ENCODE assay signal across 8 cellular contexts in the genomic region with DNA sequence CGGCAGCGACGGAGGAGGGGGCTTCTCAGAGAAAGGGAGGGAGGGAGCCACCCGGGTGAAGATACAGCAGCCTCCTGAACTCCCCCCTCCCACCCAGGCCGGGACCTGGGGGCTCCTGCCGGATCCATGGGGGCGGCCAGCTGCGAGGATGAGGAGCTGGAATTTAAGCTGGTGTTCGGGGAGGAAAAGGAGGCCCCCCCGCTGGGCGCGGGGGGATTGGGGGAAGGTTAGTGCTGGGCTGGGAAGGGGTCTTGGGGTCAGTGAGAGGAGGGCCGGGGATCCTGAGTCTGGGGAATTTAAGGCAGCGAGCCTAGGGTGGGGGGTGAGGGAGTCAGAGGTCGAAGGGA. TPM values are rescaled to one million over a fixed set of nuclear protein-coding genes. Genes with fewer than 3 reads are reported as not detected.
DNase-seq lines count a peak whose midpoint lies in the region; ATAC-seq, FAIRE-seq and TF ChIP-seq lines count a peak whose summit lies in the region.

No MANE protein-coding gene starts in this region.

- H3K4me3 Mint-ChIP-seq in activated CD4-positive, alpha-beta T cell treated with anti-CD3 and anti-CD28 coated beads for 36 hours: peak overlapping the region; percentile 23

- peak overlapping the region; percentile 79 for H2AFZ ChIP-seq in K562 (ENCODE audit: low read depth, low read length)

- no peaks in the 10 kb centered on the region for H3K36me3 Mint-ChIP-seq in activated CD4-positive, alpha-beta T cell treated with anti-CD3 and anti-CD28 coated beads for 36 hours (ENCODE audit: low read depth)

- peak overlapping the region; percentile 41 to 71; a peak in 2 of 4 replicates for H3K9ac ChIP-seq in K562 (ENCODE audit: insufficient read depth in 1 of 2, low read depth in 2 of 2, low read length in 2 of 2)

- peaks cover 28% of the 10 kb centered on the region for H3K4me1 Mint-ChIP-seq in activated CD4-positive, alpha-beta T cell treated with anti-CD3 and anti-CD28 coated beads for 36 hours

- H3K27ac Mint-ChIP-seq in activated CD4-positive, alpha-beta T cell treated with anti-CD3 and anti-CD28 coated beads for 36 hours: no peak overlapping the region

- CTCF ChIA-PET in activated CD4-positive, alpha-beta T cell treated with anti-CD3 and anti-CD28 coated beads for 36 hours (lab: Charles Lee): interaction anchor here (0.6 kb wide), 1 partner anchor 17 kb away, joined by 3 read pairs; no protein-coding TSS in a partner anchor
- CTCF ChIA-PET in K562 (lab: Yijun Ruan, JAX; ENCODE audit: low intra/inter-chr PET ratio): no interaction called here

- no peak overlapping the region for H3K27ac ChIP-seq in K562 (ENCODE audit: extremely low read depth, low read depth, low read length)
- H3K27ac ChIP-seq in lower lobe of right lung: peak overlapping the region; percentile 75
- peak overlapping the region; percentile 84 to 95 (median 94) for H3K27ac ChIP-seq in thyroid gland

- H3K9me1 ChIP-seq in K562 (ENCODE audit: control insufficient read depth, insufficient read depth, low read length): no peaks in the 10 kb centered on the region

- 0% methylated on average over 1 of the region's 15 CpGs for WGBS in K562 (ENCODE audit: insufficient coverage, low coverage, missing lambda C conversion rate)
- 1% methylated on average over 13 to 14 of the region's 15 CpGs for WGBS in thyroid gland, 2 donors

- ATAC-seq in activated CD4-positive, alpha-beta T cell treated with anti-CD3 and anti-CD28 coated beads for 36 hours: no peak
- ATAC-seq in K562 (no peak), lower lobe of right lung (no peak), GM21825 (IDR thresholded peaks at IDR 0.05; ENCODE audit: unreplicated experiment) (no peak)

- no peaks in the 10 kb centered on the region for H3K9me3 ChIP-seq in K562 (replicated peaks; ENCODE audit: control insufficient read depth, insufficient read depth, low read depth, low read length)
- no peaks in the 10 kb centered on the region for H3K9me3 ChIP-seq in lower lobe of right lung
- H3K9me3 ChIP-seq in thyroid gland: no peaks in the 10 kb centered on the region

- H3K4me3 ChIP-seq in K562 (peak overlapping the region; percentile 32), lower lobe of right lung (peak overlapping the region; percentile 54), thyroid gland (replicated peaks in 1 of 3) (peak overlapping the region in 2 of 3 donors; percentile 80 to 91)

- H3K9me3 Mint-ChIP-seq in activated CD4-positive, alpha-beta T cell treated with anti-CD3 and anti-CD28 coated beads for 36 hours (ENCODE audit: low read depth): no peaks in the 10 kb centered on the region

- TF ChIP-seq POLR2A in K562 (conservative IDR thresholded peaks at IDR 0.05) (no peak), thyroid gland (IDR thresholded peaks at IDR 0.05) (no peak)

- H3K27me3 ChIP-seq in K562 (ENCODE audit: control insufficient read depth in 2 of 2, insufficient read depth in 2 of 2, low read length in 2 of 2) (no peaks in the 10 kb centered on the region), lower lobe of right lung (ENCODE audit: low read depth) (peaks cover 17% of the 10 kb centered on the region), thyroid gland (no peaks in the 10 kb centered on the region)

- H3K4me2 ChIP-seq in K562 (ENCODE audit: insufficient read depth, low read length): peak overlapping the region; percentile 21

- no peak for TF ChIP-seq RAD21 in K562 (CRISPR knock-in tag; conservative IDR thresholded peaks at IDR 0.05 in 1 of 2, IDR thresholded peaks at IDR 0.05 in 1 of 2)

- POLR2A ChIA-PET in activated CD4-positive, alpha-beta T cell treated with anti-CD3 and anti-CD28 coated beads for 36 hours (lab: Charles Lee): no interaction called here
- POLR2A ChIA-PET in K562 (lab: Yijun Ruan, JAX): no interaction called here

- no peaks in the 10 kb centered on the region for H3K79me2 ChIP-seq in K562 (ENCODE audit: control insufficient read depth, insufficient read depth, low read length)

- no peaks in the 10 kb centered on the region for H4K20me1 ChIP-seq in K562 (replicated peaks; ENCODE audit: control insufficient read depth, insufficient read depth, low read length)

- H3K4me1 ChIP-seq in K562 (replicated peaks in 1 of 2; ENCODE audit: control insufficient read depth in 2 of 2, insufficient read depth in 2 of 2, low read length in 2 of 2) (peaks cover 12 to 49% of the 10 kb centered on the region in 2 experiments; a peak in 4 of 5 replicates), lower lobe of right lung (peaks cover 31% of the 10 kb centered on the region), thyroid gland (peaks cover 17 to 19% of the 10 kb centered on the region in 2 donors)

- no peak for TF ChIP-seq EP300 in K562 (IDR thresholded peaks at IDR 0.05; ENCODE audit: low read length)

- FAIRE-seq in K562 (lab: Jason Lieb, UNC): no peak

- peaks cover 38% of the 10 kb centered on the region for H3K27me3 Mint-ChIP-seq in activated CD4-positive, alpha-beta T cell treated with anti-CD3 and anti-CD28 coated beads for 36 hours

- no TSS peak for BruUV-seq in K562 (replicated peaks; lab: Mats Ljungman, UMichigan)

- in situ Hi-C loops in K562 (cut with MboI): no loop called here

- no peak for DNase-seq in activated CD4-positive, alpha-beta T cell treated with anti-CD3 and anti-CD28 coated beads for 36 hours
- DNase-seq in activated CD4-positive, alpha-beta T cell treated with anti-CD3 and anti-CD28 coated beads for 4 hours: no peak
- no peak for DNase-seq in K562 (ENCODE audit: extremely low read depth in 1 of 4, low spot score in 3 of 4)
- DNase-seq in lower lobe of right lung: no peak
- peak in 1 of 2 donors; percentile 15 for DNase-seq in thyroid gland
- DNase-seq in SIG-M5 treated with dmso at 0.1 percent for 504 hours (lab: John Stamatoyannopoulos, UW; ENCODE audit: unreplicated experiment): no peak
- DNase-seq in NCI-H446 treated with DMSO at 0.1 percent for 48 hours (lab: John Stamatoyannopoulos, UW): no peak

- intact Hi-C loops in activated CD4-positive, alpha-beta T cell treated with anti-CD3 and anti-CD28 coated beads for 36 hours (cut with DNase I, micrococcal nuclease): no loop called here
- intact Hi-C loops in K562 (cut with micrococcal nuclease): loop anchor here (5.0 kb wide), 1 partner anchor 36 kb away; no protein-coding TSS in a partner anchor
- intact Hi-C loops in lower lobe of right lung (cut with DNase I): loop anchor here (10.0 kb wide), 1 partner anchor 47 kb away; no protein-coding TSS in a partner anchor
- intact Hi-C loops in thyroid gland (cut with DNase I): loop anchor here (5.0 kb wide), 1 partner anchor 36 kb away; no protein-coding TSS in a partner anchor

- TF ChIP-seq CTCF in K562 (IDR thresholded peaks at IDR 0.05 in 2 of 3, conservative IDR thresholded peaks at IDR 0.05 in 1 of 3; ENCODE audit: insufficient read depth in 2 of 3, low read depth in 1 of 3, low read length in 3 of 3) (no peak), lower lobe of right lung (IDR thresholded peaks at IDR 0.05) (no peak), thyroid gland (IDR thresholded peaks at IDR 0.05) (no peak)

- H3K36me3 ChIP-seq in K562 (ENCODE audit: control insufficient read depth, insufficient read depth, low read length) (no peaks in the 10 kb centered on the region), lower lobe of right lung (no peaks in the 10 kb centered on the region), thyroid gland (no peaks in the 10 kb centered on the region)

RNA-seq across cellular contexts. Expression of gene NFATC4, which starts 0.2 kb away (rescaled TPM):
- under 1 TPM; 0.11 to 0.30 TPM for total RNA-seq in activated CD4-positive, alpha-beta T cell treated with anti-CD3 and anti-CD28 coated beads for 36 hours
- total RNA-seq in K562 (2011; cell fraction: chromatin; rRNA removed; ENCODE audit: low replicate concordance): 26.5 and 55.3 TPM in 2 replicates
- 25.3 and 27.3 TPM in 2 replicates for total RNA-seq in K562 (2011; cell fraction: nucleolus; rRNA removed)
- total RNA-seq in K562 (2011; cell fraction: nucleoplasm; rRNA removed): 25.2 and 31.9 TPM in 2 replicates
- total RNA-seq in K562 (2014; rRNA removed) (0.54 and 2.4 TPM in 2 replicates), K562 (2014; rRNA removed; fragmentation: Illumina TruSeq; extraction: Trizol) (0.25 and 0.51 TPM in 2 replicates), K562 (2015; rRNA removed; fragmentation: Illumina TruSeq; extraction: Trizol) (0.40 and 0.49 TPM in 2 replicates), K562 (2021) (2.2 and 3.7 TPM in 2 replicates), lower lobe of right lung (37.0 TPM), thyroid gland (10 to 100 TPM; 19.4 to 41.3 (median 38.6) TPM)
- polyA plus RNA-seq in K562 (2011; rRNA removed) (3.8 and 9.9 TPM in 2 replicates), K562 (2014; fragmentation: Illumina TruSeq; extraction: Trizol) (1.0 and 1.1 TPM in 2 replicates), K562 (2014; fragmentation: Nextera tagmentation; extraction: Ambion mirVana) (under 1 TPM in 1 of 2 experiments, not detected in 1; 0.32 TPM), K562 (2014; rRNA removed) (1.9 and 2.5 TPM in 2 replicates)
- polyA plus RNA-seq in K562 (2011; cell fraction: cytosol; rRNA removed): 4.9 and 5.2 TPM in 2 replicates
- polyA plus RNA-seq in K562 (2011; cell fraction: nucleus; rRNA removed): 131 and 146 TPM in 2 replicates
- polyA plus RNA-seq in K562 (2012): 1.1 and 1.8 TPM in 2 replicates
- 2.1 and 2.8 TPM in 2 replicates for polyA minus RNA-seq in K562 (2011; rRNA and poly(A)+ RNA removed)
- 2.1 TPM in 2 replicates for polyA minus RNA-seq in K562 (2011; cell fraction: cytosol; rRNA and poly(A)+ RNA removed)
- polyA minus RNA-seq in K562 (2011; cell fraction: nucleus; rRNA and poly(A)+ RNA removed): 8.3 and 11.6 TPM in 2 replicates

RNA-seq across cellular contexts. Expression of gene RIPK3, which starts 28.4 kb away (rescaled TPM):
- 1 to 10 TPM; 8.9 to 9.4 TPM for total RNA-seq in activated CD4-positive, alpha-beta T cell treated with anti-CD3 and anti-CD28 coated beads for 36 hours
- 1.1 and 1.6 TPM in 2 replicates for total RNA-seq in K562 (2011; cell fraction: chromatin; rRNA removed; ENCODE audit: low replicate concordance)
- total RNA-seq in K562 (2011; cell fraction: nucleolus; rRNA removed): 0.83 and 1.3 TPM in 2 replicates
- total RNA-seq in K562 (2011; cell fraction: nucleoplasm; rRNA removed): 0.84 and 1.5 TPM in 2 replicates
- total RNA-seq in K562 (2014; rRNA removed): 0.27 TPM in 1 of 2 replicates, not detected in the other
- total RNA-seq in K562 (2014; rRNA removed; fragmentation: Illumina TruSeq; extraction: Trizol): 0.29 TPM in 1 of 2 replicates, not detected in the other
- total RNA-seq in K562 (2015; rRNA removed; fragmentation: Illumina TruSeq; extraction: Trizol): 0.23 and 0.43 TPM in 2 replicates
- total RNA-seq in K562 (2021): 0.31 and 0.40 TPM in 2 replicates
- 0.08 and 0.27 TPM in 2 replicates for polyA plus RNA-seq in K562 (2011; rRNA removed)
- 0.16 TPM in 1 of 2 replicates, not detected in the other for polyA plus RNA-seq in K562 (2011; cell fraction: cytosol; rRNA removed)
- 0.66 and 0.82 TPM in 2 replicates for polyA plus RNA-seq in K562 (2011; cell fraction: nucleus; rRNA removed)
- 0.16 and 0.26 TPM in 2 replicates for polyA plus RNA-seq in K562 (2012)
- polyA plus RNA-seq in K562 (2014; fragmentation: Illumina TruSeq; extraction: Trizol): 0.14 TPM in 1 of 2 replicates, not detected in the other
- under 1 TPM in 1 of 2 experiments, not detected in 1; 0.03 TPM for polyA plus RNA-seq in K562 (2014; fragmentation: Nextera tagmentation; extraction: Ambion mirVana)
- 0.61 TPM in 1 of 2 replicates, not detected in the other for polyA plus RNA-seq in K562 (2014; rRNA removed)
- not detected in 2 replicates for polyA minus RNA-seq in K562 (2011; rRNA and poly(A)+ RNA removed)
- polyA minus RNA-seq in K562 (2011; cell fraction: cytosol; rRNA and poly(A)+ RNA removed): not detected in 2 replicates
- 0.44 TPM in 1 of 2 replicates, not detected in the other for polyA minus RNA-seq in K562 (2011; cell fraction: nucleus; rRNA and poly(A)+ RNA removed)
- 27.9 TPM for total RNA-seq in lower lobe of right lung
- 10 to 100 TPM; 12.4 to 21.3 (median 18.4) TPM for total RNA-seq in thyroid gland

RNA-seq across cellular contexts. Expression of gene NYNRIN, which starts 30.6 kb away (rescaled TPM):
- total RNA-seq in activated CD4-positive, alpha-beta T cell treated with anti-CD3 and anti-CD28 coated beads for 36 hours: under 1 TPM; 0.07 to 0.16 TPM
- total RNA-seq in K562 (2011; cell fraction: chromatin; rRNA removed; ENCODE audit: low replicate concordance): 1.0 and 5.0 TPM in 2 replicates
- total RNA-seq in K562 (2011; cell fraction: nucleolus; rRNA removed): 2.6 and 5.3 TPM in 2 replicates
- total RNA-seq in K562 (2011; cell fraction: nucleoplasm; rRNA removed): 2.0 and 2.1 TPM in 2 replicates
- total RNA-seq in K562 (2014; rRNA removed) (0.37 and 0.54 TPM in 2 replicates), K562 (2014; rRNA removed; fragmentation: Illumina TruSeq; extraction: Trizol) (0.22 TPM in 2 replicates), K562 (2015; rRNA removed; fragmentation: Illumina TruSeq; extraction: Trizol) (0.14 and 0.23 TPM in 2 replicates), K562 (2021) (1.2 and 1.9 TPM in 2 replicates), lower lobe of right lung (17.9 TPM), thyroid gland (10 to 100 TPM; 11.7 to 19.9 (median 12.3) TPM)
- polyA plus RNA-seq in K562 (2011; rRNA removed) (1.2 TPM in 2 replicates), K562 (2014; fragmentation: Illumina TruSeq; extraction: Trizol) (0.58 and 0.61 TPM in 2 replicates), K562 (2014; fragmentation: Nextera tagmentation; extraction: Ambion mirVana) (under 1 TPM; 0.04 to 0.06 TPM), K562 (2014; rRNA removed) (0.28 and 0.47 TPM in 2 replicates)
- polyA plus RNA-seq in K562 (2011; cell fraction: cytosol; rRNA removed): 0.78 and 1.7 TPM in 2 replicates
- 2.2 and 4.2 TPM in 2 replicates for polyA plus RNA-seq in K562 (2011; cell fraction: nucleus; rRNA removed)
- polyA plus RNA-seq in K562 (2012): 0.68 and 0.72 TPM in 2 replicates
- polyA minus RNA-seq in K562 (2011; rRNA and poly(A)+ RNA removed): 1.5 and 2.9 TPM in 2 replicates
- 2.5 and 3.9 TPM in 2 replicates for polyA minus RNA-seq in K562 (2011; cell fraction: cytosol; rRNA and poly(A)+ RNA removed)
- 2.6 and 3.5 TPM in 2 replicates for polyA minus RNA-seq in K562 (2011; cell fraction: nucleus; rRNA and poly(A)+ RNA removed)

RNA-seq across cellular contexts. Expression of gene ADCY4, which starts 33.3 kb away (rescaled TPM):
- 1 to 10 TPM; 1.4 to 1.8 TPM for total RNA-seq in activated CD4-positive, alpha-beta T cell treated with anti-CD3 and anti-CD28 coated beads for 36 hours
- total RNA-seq in K562 (2011; cell fraction: chromatin; rRNA removed; ENCODE audit: low replicate concordance): 1.2 and 6.2 TPM in 2 replicates
- 2.2 and 4.5 TPM in 2 replicates for total RNA-seq in K562 (2011; cell fraction: nucleolus; rRNA removed)
- total RNA-seq in K562 (2011; cell fraction: nucleoplasm; rRNA removed): 2.3 and 2.6 TPM in 2 replicates
- 0.09 TPM in 1 of 2 replicates, not detected in the other for total RNA-seq in K562 (2014; rRNA removed)
- 0.18 TPM in 1 of 2 replicates, not detected in the other for total RNA-seq in K562 (2014; rRNA removed; fragmentation: Illumina TruSeq; extraction: Trizol)
- total RNA-seq in K562 (2015; rRNA removed; fragmentation: Illumina TruSeq; extraction: Trizol): not detected in 2 replicates
- total RNA-seq in K562 (2021): 0.07 and 0.31 TPM in 2 replicates
- 0.21 and 0.39 TPM in 2 replicates for polyA plus RNA-seq in K562 (2011; rRNA removed)
- polyA plus RNA-seq in K562 (2011; cell fraction: cytosol; rRNA removed): 0.21 and 0.25 TPM in 2 replicates
- 4.5 and 4.7 TPM in 2 replicates for polyA plus RNA-seq in K562 (2011; cell fraction: nucleus; rRNA removed)
- 0.31 and 1.1 TPM in 2 replicates for polyA plus RNA-seq in K562 (2012)
- polyA plus RNA-seq in K562 (2014; fragmentation: Illumina TruSeq; extraction: Trizol): 0.04 and 0.06 TPM in 2 replicates
- under 1 TPM in 1 of 2 experiments, not detected in 1; 0.04 TPM for polyA plus RNA-seq in K562 (2014; fragmentation: Nextera tagmentation; extraction: Ambion mirVana)
- polyA plus RNA-seq in K562 (2014; rRNA removed): 0.15 and 0.47 TPM in 2 replicates
- 0.15 and 0.39 TPM in 2 replicates for polyA minus RNA-seq in K562 (2011; rRNA and poly(A)+ RNA removed)
- polyA minus RNA-seq in K562 (2011; cell fraction: cytosol; rRNA and poly(A)+ RNA removed): not detected in 2 replicates
- 0.89 and 3.0 TPM in 2 replicates for polyA minus RNA-seq in K562 (2011; cell fraction: nucleus; rRNA and poly(A)+ RNA removed)
- 42.7 TPM for total RNA-seq in lower lobe of right lung
- total RNA-seq in thyroid gland: 10 to 100 TPM; 35.2 to 65.4 (median 48.8) TPM

RNA-seq across cellular contexts. Expression of gene LTB4R, which starts 56.9 kb away (rescaled TPM):
- 10 to 100 TPM; 10.1 to 14.2 TPM for total RNA-seq in activated CD4-positive, alpha-beta T cell treated with anti-CD3 and anti-CD28 coated beads for 36 hours
- total RNA-seq in K562 (2011; cell fraction: chromatin; rRNA removed; ENCODE audit: low replicate concordance): 33.2 and 49.2 TPM in 2 replicates
- 24.1 and 29.2 TPM in 2 replicates for total RNA-seq in K562 (2011; cell fraction: nucleolus; rRNA removed)
- total RNA-seq in K562 (2011; cell fraction: nucleoplasm; rRNA removed): 31.0 and 48.7 TPM in 2 replicates
- 2.8 and 3.6 TPM in 2 replicates for total RNA-seq in K562 (2014; rRNA removed)
- 1.7 and 1.8 TPM in 2 replicates for total RNA-seq in K562 (2014; rRNA removed; fragmentation: Illumina TruSeq; extraction: Trizol)
- 2.1 and 2.3 TPM in 2 replicates for total RNA-seq in K562 (2015; rRNA removed; fragmentation: Illumina TruSeq; extraction: Trizol)
- total RNA-seq in K562 (2021): 3.7 and 7.0 TPM in 2 replicates
- 4.0 and 4.3 TPM in 2 replicates for polyA plus RNA-seq in K562 (2011; rRNA removed)
- polyA plus RNA-seq in K562 (2011; cell fraction: cytosol; rRNA removed): 1.9 and 3.5 TPM in 2 replicates
- 50.4 and 117 TPM in 2 replicates for polyA plus RNA-seq in K562 (2011; cell fraction: nucleus; rRNA removed)
- 4.5 and 8.0 TPM in 2 replicates for polyA plus RNA-seq in K562 (2012)
- 4.4 and 4.8 TPM in 2 replicates for polyA plus RNA-seq in K562 (2014; fragmentation: Illumina TruSeq; extraction: Trizol)
- under 1 TPM; 0.38 to 0.61 TPM for polyA plus RNA-seq in K562 (2014; fragmentation: Nextera tagmentation; extraction: Ambion mirVana)
- polyA plus RNA-seq in K562 (2014; rRNA removed): 10.5 and 11.4 TPM in 2 replicates
- 2.3 and 3.0 TPM in 2 replicates for polyA minus RNA-seq in K562 (2011; rRNA and poly(A)+ RNA removed)
- polyA minus RNA-seq in K562 (2011; cell fraction: cytosol; rRNA and poly(A)+ RNA removed): 1.1 and 1.4 TPM in 2 replicates
- polyA minus RNA-seq in K562 (2011; cell fraction: nucleus; rRNA and poly(A)+ RNA removed): 6.9 and 10.2 TPM in 2 replicates
- total RNA-seq in lower lobe of right lung: 14.1 TPM
- total RNA-seq in thyroid gland: 1 to 10 TPM; 4.2 to 7.4 (median 4.3) TPM

Comparison
In these comparisons a context has a peak if more than half of its experiments do, and no peak if none do; other contexts are left out.
1. H3K4me3 ChIP-seq: peak in every context shown above with its lines; median percentile 86 in thyroid gland; 54 in lower lobe of right lung; 32 in K562.
2. intact Hi-C loops: an anchor here in K562 (5.0 kb wide), lower lobe of right lung (10.0 kb wide) and thyroid gland (5.0 kb wide); none called in activated CD4-positive, alpha-beta T cell treated with anti-CD3 and anti-CD28 coated beads for 36 hours.